In genomic region chr2:54207666-54208195, GRCh38 we compare ENCODE assay signal across 1 cellular context.
TF ChIP-seq lines count a peak whose summit lies in the region.

No MANE protein-coding gene starts in this region.

TF ChIP-seq in HepG2, 621 proteins besides CTCF, POLR2A, EP300 and RAD21 (continued from another document and continues in another):
- no peak for TF ChIP-seq ARID4A (CRISPR knock-in tag; IDR thresholded peaks at IDR 0.05; ENCODE audit: borderline replicate concordance)
- TF ChIP-seq ZNF34 (CRISPR knock-in tag; IDR thresholded peaks at IDR 0.05; ENCODE audit: borderline replicate concordance), result no peak
- TF ChIP-seq RNF219 (CRISPR knock-in tag; IDR thresholded peaks at IDR 0.05), result no peak
- peak; percentile 78 for TF ChIP-seq ATF1 (CRISPR knock-in tag; IDR thresholded peaks at IDR 0.05)
- no peak for TF ChIP-seq ZNF660 (CRISPR knock-in tag; IDR thresholded peaks at IDR 0.05; ENCODE audit: borderline replicate concordance, low read depth)
- TF ChIP-seq ZNF609 (CRISPR knock-in tag; IDR thresholded peaks at IDR 0.05; ENCODE audit: borderline replicate concordance), result peak; percentile 74; the same call in 1 of the 2 replicates
- peak; percentile 90 for TF ChIP-seq ZNF414 (CRISPR knock-in tag; IDR thresholded peaks at IDR 0.05)
- TF ChIP-seq ZNF619 (CRISPR knock-in tag; IDR thresholded peaks at IDR 0.05), result no peak
- TF ChIP-seq PATZ1 (CRISPR knock-in tag; IDR thresholded peaks at IDR 0.05), result peak; percentile 56
- no peak for TF ChIP-seq ZNF687 (CRISPR knock-in tag; IDR thresholded peaks at IDR 0.05)
- TF ChIP-seq JARID2 (CRISPR knock-in tag; IDR thresholded peaks at IDR 0.05; ENCODE audit: insufficient replicate concordance), result no peak
- no peak for TF ChIP-seq IRF9 (CRISPR knock-in tag; IDR thresholded peaks at IDR 0.05; ENCODE audit: borderline replicate concordance)
- no peak for TF ChIP-seq RARG (CRISPR knock-in tag; IDR thresholded peaks at IDR 0.05; ENCODE audit: low read depth)
- TF ChIP-seq ZNF746 (CRISPR knock-in tag; IDR thresholded peaks at IDR 0.05), result no peak; the same call in 1 of the 2 replicates
- TF ChIP-seq DMAP1 (CRISPR knock-in tag; IDR thresholded peaks at IDR 0.05), result peak; percentile 66; the same call in 1 of the 2 replicates
- no peak for TF ChIP-seq TAF15 (IDR thresholded peaks at IDR 0.05; ENCODE audit: low read depth, low read length, poor library complexity, severe bottlenecking)
- TF ChIP-seq ZBTB39 (CRISPR knock-in tag; IDR thresholded peaks at IDR 0.05), result peak; percentile 45; the same call in 1 of the 2 replicates
- TF ChIP-seq PCBP1 (IDR thresholded peaks at IDR 0.05; ENCODE audit: borderline replicate concordance, low read depth, low read length), result no peak
- TF ChIP-seq ZNF251 (CRISPR knock-in tag; IDR thresholded peaks at IDR 0.05), result no peak
- TF ChIP-seq ZNF431 (CRISPR knock-in tag; IDR thresholded peaks at IDR 0.05; ENCODE audit: borderline replicate concordance, low read depth), result no peak
- no peak for TF ChIP-seq EEA1 (CRISPR knock-in tag; IDR thresholded peaks at IDR 0.05; ENCODE audit: borderline replicate concordance)
- TF ChIP-seq DDIT3 (CRISPR knock-in tag; IDR thresholded peaks at IDR 0.05), result no peak
- no peak for TF ChIP-seq ZFX (CRISPR knock-in tag; IDR thresholded peaks at IDR 0.05; ENCODE audit: low read depth)
- peak; percentile 55; the same call in 1 of the 2 replicates for TF ChIP-seq RFXAP (CRISPR knock-in tag; IDR thresholded peaks at IDR 0.05; ENCODE audit: borderline replicate concordance)
- no peak for TF ChIP-seq ZNF577 (CRISPR knock-in tag; IDR thresholded peaks at IDR 0.05; ENCODE audit: borderline replicate concordance, low read depth)
- TF ChIP-seq FOXA3 (CRISPR knock-in tag; IDR thresholded peaks at IDR 0.05), result peak; percentile 94
- TF ChIP-seq SP5 (CRISPR knock-in tag; IDR thresholded peaks at IDR 0.05; ENCODE audit: borderline replicate concordance, low read depth), result peak; percentile 81
- TF ChIP-seq USF2 (IDR thresholded peaks at IDR 0.05; ENCODE audit: low read depth, low read length), result no peak
- TF ChIP-seq USF2 (CRISPR knock-in tag; IDR thresholded peaks at IDR 0.05; ENCODE audit: borderline replicate concordance), result no peak
